Comparison of ENCODE assay signal across 18 cellular contexts in genomic region chr21:8991088-8991907, GRCh38.
A peak's percentile ranks its signal among the peaks of the same experiment; 100 is the strongest.
DNase-seq lines count a peak whose midpoint lies in the region; ATAC-seq and TF ChIP-seq lines count a peak whose summit lies in the region.
"Had no signal": no experiment of that assay in that cellular context is flagged by ENCODE, and none has a peak within 500 bp of the region (broad histone marks: within the 10 kb centered on the region; RNA-seq: fewer than 3 reads in every experiment).

No MANE protein-coding gene starts in this region.

- H2BK15ac ChIP-seq in mesendoderm (replicated peaks; ENCODE audit: low read depth) = no peak overlapping the region

- no peaks in the 10 kb centered on the region for H3K36me3 ChIP-seq in mesendoderm (ENCODE audit: control insufficient read depth, insufficient read depth, low read length)
- H3K36me3 ChIP-seq: adrenal gland, BLaER1, left lung, uterus had no signal

- no peaks in the 10 kb centered on the region for H3K36me3 Mint-ChIP-seq in chondrocyte (ENCODE audit: low read depth)
- no peaks in the 10 kb centered on the region for H3K36me3 Mint-ChIP-seq in stimulated activated naive B cell treated with anti-CD40 and anti-IgM and Interleukin-4, amounts not matched to agents 10 μg/mL and 1 μg/mL and 100 μg/mL, for 72 hours

- no peak overlapping the region for H3K27ac Mint-ChIP-seq in chondrocyte (ENCODE audit: unreplicated experiment)
- H3K27ac Mint-ChIP-seq in stimulated activated naive B cell treated with anti-CD40 and anti-IgM and Interleukin-4, amounts not matched to agents 10 μg/mL and 1 μg/mL and 100 μg/mL, for 72 hours = no peak overlapping the region

- no peak overlapping the region for H3K4ac ChIP-seq in mesendoderm (ENCODE audit: low read depth, low read length)

- ATAC-seq in stimulated activated naive B cell treated with anti-CD40 and anti-IgM and Interleukin-4, amounts not matched to agents 10 μg/mL and 1 μg/mL and 100 μg/mL, for 72 hours (replicated peaks) = no peak
- no peak for ATAC-seq in HG03460 (IDR thresholded peaks at IDR 0.05; ENCODE audit: unreplicated experiment)
- ATAC-seq: GM12878 had no signal

- no peak overlapping the region for H3K9ac ChIP-seq in mesendoderm (ENCODE audit: low read length)
- H3K9ac ChIP-seq: BLaER1 had no signal

- H3K79me2 ChIP-seq in mesendoderm (ENCODE audit: control insufficient read depth, insufficient read depth, low read length) = no peaks in the 10 kb centered on the region

- WGBS in mesendoderm (ENCODE audit: extremely low coverage, insufficient coverage, low lambda C conversion rate) = 100% methylated on average over 2 of the region's 14 CpGs

- H3K4me3 ChIP-seq in mesendoderm (ENCODE audit: low read length) = peak overlapping the region; percentile 14
- H3K4me3 ChIP-seq: adrenal gland, BLaER1, dorsolateral prefrontal cortex, GM12878, left lung, uterus had no signal

- H3K4me1 ChIP-seq in mesendoderm (ENCODE audit: control insufficient read depth, low read depth, low read length) = no peaks in the 10 kb centered on the region
- H3K4me1 ChIP-seq: adrenal gland, BLaER1, left lung, uterus had no signal

- DNase-seq in NCI-H510A treated with DMSO at 0.1 percent for 48 hours (lab: John Stamatoyannopoulos, UW) (peak; percentile 57), NCI-H510A (lab: John Stamatoyannopoulos, UW) (no peak), NCI-H1694 treated with DMSO at 0.1 percent for 48 hours (lab: John Stamatoyannopoulos, UW) (peak; percentile 86), chondrocyte (ENCODE audit: low spot score) (peak; percentile 86), mesendoderm (no peak), NCI-H2196 treated with DMSO at 0.1 percent for 48 hours (lab: John Stamatoyannopoulos, UW; ENCODE audit: unreplicated experiment) (no peak)
- DNase-seq in stimulated activated naive B cell treated with anti-CD40 and anti-IgM and Interleukin-4, amounts not matched to agents 10 μg/mL and 1 μg/mL and 100 μg/mL, for 72 hours = no peak
- DNase-seq: activated CD4-positive, alpha-beta T cell treated with anti-CD3 and anti-CD28 coated beads for 48 hours; adrenal gland; dorsolateral prefrontal cortex; GDM1; stimulated activated CD8-positive, alpha-beta memory T cell treated with anti-CD3 and anti-CD28 coated beads, Interleukin-4, amount 100 ng/mL, for 48 hours; uterus had no signal

- H3K79me1 ChIP-seq in mesendoderm (ENCODE audit: low read length) = no peaks in the 10 kb centered on the region

- no peak overlapping the region for H3K4me2 ChIP-seq in mesendoderm (ENCODE audit: low read length)
- H3K4me2 ChIP-seq: BLaER1 had no signal

- H3K27ac ChIP-seq in mesendoderm (ENCODE audit: low read depth, low read length) = no peak overlapping the region
- H3K27ac ChIP-seq: adrenal gland, BLaER1, dorsolateral prefrontal cortex, left lung, RWPE1, uterus had no signal

- no peak overlapping the region for H3K4me3 Mint-ChIP-seq in chondrocyte (ENCODE audit: unreplicated experiment)
- H3K4me3 Mint-ChIP-seq in stimulated activated naive B cell treated with anti-CD40 and anti-IgM and Interleukin-4, amounts not matched to agents 10 μg/mL and 1 μg/mL and 100 μg/mL, for 72 hours = no peak overlapping the region

- no peak overlapping the region for H4K5ac ChIP-seq in mesendoderm (ENCODE audit: low read length)

- no peak for TF ChIP-seq CTCF in chondrocyte (IDR thresholded peaks at IDR 0.05)

- H2AK5ac ChIP-seq in mesendoderm (ENCODE audit: low read length) = no peak overlapping the region

- H3K9me3 Mint-ChIP-seq in chondrocyte (ENCODE audit: low read depth) = peaks cover 61% of the 10 kb centered on the region
- H3K9me3 Mint-ChIP-seq in stimulated activated naive B cell treated with anti-CD40 and anti-IgM and Interleukin-4, amounts not matched to agents 10 μg/mL and 1 μg/mL and 100 μg/mL, for 72 hours = peaks cover 28 to 35% of the 10 kb centered on the region in 2 donors

- H3K27me3 ChIP-seq in mesendoderm (ENCODE audit: insufficient read depth, low read length, poor library complexity) = no peaks in the 10 kb centered on the region
- H3K27me3 ChIP-seq: BLaER1 had no signal

- no peaks in the 10 kb centered on the region for H3K4me1 Mint-ChIP-seq in chondrocyte (ENCODE audit: low read depth)
- no peaks in the 10 kb centered on the region for H3K4me1 Mint-ChIP-seq in stimulated activated naive B cell treated with anti-CD40 and anti-IgM and Interleukin-4, amounts not matched to agents 10 μg/mL and 1 μg/mL and 100 μg/mL, for 72 hours

- no peak overlapping the region for H2BK5ac ChIP-seq in mesendoderm (ENCODE audit: low read length)

- H3K23ac ChIP-seq in mesendoderm (ENCODE audit: low read length) = no peak overlapping the region

- no peak overlapping the region for H4K8ac ChIP-seq in mesendoderm (ENCODE audit: low read depth, low read length)

- no peak overlapping the region for H3K18ac ChIP-seq in mesendoderm (ENCODE audit: low read length)

- H3K27me3 Mint-ChIP-seq in chondrocyte (ENCODE audit: low read depth) = no peaks in the 10 kb centered on the region
- H3K27me3 Mint-ChIP-seq in stimulated activated naive B cell treated with anti-CD40 and anti-IgM and Interleukin-4, amounts not matched to agents 10 μg/mL and 1 μg/mL and 100 μg/mL, for 72 hours = peaks cover 22 to 33% of the 10 kb centered on the region in 2 donors

- H3K56ac ChIP-seq in mesendoderm (ENCODE audit: low read length) = no peak overlapping the region

- no peak overlapping the region for H2BK120ac ChIP-seq in mesendoderm (ENCODE audit: low read depth, low read length)

Comparison
In these comparisons a context has a peak if more than half of its experiments do, and no peak if none do; other contexts are left out.
1. DNase-seq: peak in NCI-H510A treated with DMSO at 0.1 percent for 48 hours (single experiment), NCI-H1694 treated with DMSO at 0.1 percent for 48 hours (single experiment) and chondrocyte (single experiment); none in NCI-H510A (single experiment), mesendoderm (single experiment), stimulated activated naive B cell treated with anti-CD40 and anti-IgM and Interleukin-4, amounts not matched to agents 10 μg/mL and 1 μg/mL and 100 μg/mL, for 72 hours (single experiment) and NCI-H2196 treated with DMSO at 0.1 percent for 48 hours (single experiment).